ENCODE assay signal across 18 cellular contexts in the genomic region with DNA sequence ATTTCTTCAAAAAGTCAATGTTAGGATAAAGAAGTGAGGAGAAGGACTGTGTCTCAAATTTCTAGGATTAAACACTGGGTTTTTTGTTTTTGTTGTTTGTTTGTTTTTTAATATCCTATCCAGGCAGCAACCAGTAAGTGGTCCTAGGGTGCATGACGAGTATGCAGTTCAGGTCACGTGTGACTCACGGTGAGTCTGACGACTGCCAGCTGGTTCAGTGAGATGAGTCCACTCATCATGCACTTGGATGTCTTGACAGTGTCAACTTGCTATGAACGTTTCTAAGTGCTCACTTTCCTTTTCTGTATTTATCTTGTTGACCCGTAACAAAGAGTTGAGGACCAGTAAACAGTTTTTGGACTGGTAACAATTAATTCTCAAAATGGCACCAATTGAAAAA. TPM values are rescaled to one million over a fixed set of nuclear protein-coding genes. Genes with fewer than 3 reads are reported as not detected.
DNase-seq lines count a peak whose midpoint lies in the region; ATAC-seq and TF ChIP-seq lines count a peak whose summit lies in the region.
"Had no signal": no experiment of that assay in that cellular context is flagged by ENCODE, and none has a peak within 500 bp of the region (broad histone marks: within the 10 kb centered on the region; RNA-seq: fewer than 3 reads in every experiment).

No MANE protein-coding gene starts in this region.

- no peaks in the 10 kb centered on the region for H3K27me3 ChIP-seq in Caco-2 (replicated peaks; ENCODE audit: control insufficient read depth, insufficient read depth, low read length)
- H3K27me3 ChIP-seq: BLaER1, esophagus squamous epithelium, ovary, tibial artery had no signal

- CTCF ChIA-PET in Caco-2 (lab: Charles Lee), result no interaction called here

- TF ChIP-seq CTCF in astrocyte of the spinal cord (IDR thresholded peaks at IDR 0.05; ENCODE audit: low read depth, low read length) (no peak), Caco-2 (IDR thresholded peaks at IDR 0.05; ENCODE audit: insufficient read depth in 1 of 2, low read depth in 1 of 2, low read length in 1 of 2, severe bottlenecking in 1 of 2, unreplicated experiment in 1 of 2) (no peak)

- peaks cover 3% of the 10 kb centered on the region for H3K9me3 Mint-ChIP-seq in Caco-2 (ENCODE audit: unreplicated experiment)

- H3K36me3 Mint-ChIP-seq in Caco-2 (ENCODE audit: insufficient read depth, unreplicated experiment), result no peaks in the 10 kb centered on the region

- no peaks in the 10 kb centered on the region for H3K4me1 Mint-ChIP-seq in Caco-2 (ENCODE audit: low read depth, unreplicated experiment)

- no peaks in the 10 kb centered on the region for H3K27me3 Mint-ChIP-seq in Caco-2 (ENCODE audit: insufficient read depth, unreplicated experiment)

- H3K4me3 ChIP-seq in astrocyte of the spinal cord (ENCODE audit: low read depth, low read length) (no peak overlapping the region), Caco-2 (ENCODE audit: low read depth, low read length) (no peak overlapping the region)
- H3K4me3 ChIP-seq: BLaER1, esophagus squamous epithelium, ovary, SK-N-MC, skin epidermis, tibial artery had no signal

- H3K27ac Mint-ChIP-seq in Caco-2 (ENCODE audit: unreplicated experiment), result no peak overlapping the region
- H3K27ac Mint-ChIP-seq: activated naive CD4-positive, alpha-beta T cell treated with anti-CD3 and anti-CD28 coated beads for 36 hours had no signal

- intact Hi-C loops in left ventricle myocardium superior (cut with micrococcal nuclease), result no loop called here
- intact Hi-C loops in Caco-2 (cut with micrococcal nuclease; ENCODE audit: unreplicated experiment), result no loop called here

- no peaks in the 10 kb centered on the region for H3K9me3 ChIP-seq in Caco-2
- H3K9me3 ChIP-seq: esophagus squamous epithelium, ovary, tibial artery had no signal

- H3K4me3 Mint-ChIP-seq in Caco-2 (ENCODE audit: unreplicated experiment), result no peak overlapping the region
- H3K4me3 Mint-ChIP-seq: activated naive CD4-positive, alpha-beta T cell treated with anti-CD3 and anti-CD28 coated beads for 36 hours had no signal

- no peaks in the 10 kb centered on the region for H3K36me3 ChIP-seq in Caco-2 (ENCODE audit: control insufficient read depth, insufficient read depth, low read length)
- H3K36me3 ChIP-seq: esophagus squamous epithelium, ovary had no signal

- ATAC-seq in left ventricle myocardium superior, result peak; percentile 61
- no peak for ATAC-seq in GM21723 (IDR thresholded peaks at IDR 0.05; ENCODE audit: unreplicated experiment)

- BruUV-seq in Caco-2 (replicated peaks; lab: Mats Ljungman, UMichigan), result no TSS peak

- DNase-seq in Daoy (ENCODE audit: low read depth) (peak; percentile 43), HCEC 1CT (peak; percentile 68), astrocyte of the spinal cord (ENCODE audit: low read depth, low spot score) (peak; percentile 41), left ventricle myocardium superior (no peak), Caco-2 (no peak), RPMI8226 (no peak)
- DNase-seq: activated CD4-positive, alpha-beta T cell treated with anti-CD3 and anti-CD28 coated beads, Interleukin-2, amount 50 U/mL, for 1 hour; activated naive CD4-positive, alpha-beta T cell treated with anti-CD3 and anti-CD28 coated beads for 36 hours; DMS 273 treated with DMSO at 0.1 percent for 48 hours; esophagus squamous epithelium; NCI-H146; NCI-H446; ovary; tibial artery had no signal

- POLR2A ChIA-PET in Caco-2 (lab: Charles Lee), result no interaction called here

- in situ Hi-C loops in astrocyte of the spinal cord (cut with HindIII; ENCODE audit: low sequenced_read_pairs), result no loop called here

- no peaks in the 10 kb centered on the region for H3K4me1 ChIP-seq in Caco-2
- H3K4me1 ChIP-seq: BLaER1, tibial artery had no signal

RNA-seq across cellular contexts. Expression of gene ATG10, which starts 32.7 kb away (rescaled TPM):
- 10.7 and 28.9 TPM in 2 replicates for total RNA-seq in Daoy (2014; rRNA removed; shearing (Covaris generic))
- total RNA-seq in left ventricle myocardium superior (4.3 TPM), Caco-2 (2022) (5.4 and 5.8 TPM in 2 replicates)

Comparison
In these comparisons a context has a peak if more than half of its experiments do, and no peak if none do; other contexts are left out.
1. DNase-seq: peak in Daoy (single experiment), HCEC 1CT (single experiment) and astrocyte of the spinal cord (single experiment); none in left ventricle myocardium superior (single experiment), Caco-2 (0 of 2) and RPMI8226 (single experiment).